In the genomic region with DNA sequence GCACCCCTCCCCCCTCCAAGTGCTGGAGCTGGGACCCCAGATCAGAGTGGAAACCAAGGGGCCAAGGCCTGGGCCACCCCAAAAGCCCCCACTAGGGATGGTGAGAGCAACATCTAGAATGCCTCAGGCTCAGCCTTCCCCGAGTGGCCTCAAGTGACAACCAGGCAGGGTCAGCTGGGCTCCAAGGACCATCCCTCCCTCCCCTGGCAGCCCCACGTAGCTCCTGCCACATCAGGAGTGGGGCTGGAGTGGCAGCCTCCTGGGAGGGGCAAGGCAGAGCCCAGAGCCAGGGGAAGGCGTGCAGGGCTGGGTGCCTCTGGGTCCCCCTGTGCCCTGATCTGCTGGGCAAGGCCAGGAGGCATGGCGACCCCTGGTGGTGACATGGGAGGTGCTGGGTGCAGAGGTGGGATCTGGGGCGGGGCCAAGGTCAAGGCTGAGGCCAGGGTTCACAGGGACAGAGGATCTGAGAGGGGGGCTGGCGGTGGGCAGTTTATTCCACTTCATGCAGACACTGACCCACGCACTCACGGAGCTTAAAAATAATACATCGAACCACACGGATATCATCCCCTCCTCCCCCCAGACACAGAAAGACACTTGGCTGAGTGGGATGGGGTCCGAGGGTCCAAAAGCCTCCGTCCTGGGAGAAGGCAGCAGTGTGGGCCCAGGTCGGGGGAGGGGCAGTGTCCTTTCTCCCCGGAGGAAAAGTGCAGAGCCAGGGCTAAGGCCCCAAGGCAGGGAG, we compare ENCODE assay signal across 8 cellular contexts. TPM values are rescaled to one million over a fixed set of nuclear protein-coding genes. Genes with fewer than 3 reads are reported as not detected.
DNase-seq lines count a peak whose midpoint lies in the region; ATAC-seq, FAIRE-seq and TF ChIP-seq lines count a peak whose summit lies in the region.

No MANE protein-coding gene starts in this region.

- POLR2A ChIA-PET in activated CD8-positive, alpha-beta T cell treated with anti-CD3 and anti-CD28 coated beads, Interleukin-2, amount 10 ng/mL, durations not matched to agents 7 days and 5 days (lab: Charles Lee) = interaction anchor here (0.8 to 4.4 kb wide), 3 partner anchors 31 to 46 kb away, joined by 3 to 27 read pairs (median 3); no protein-coding TSS in a partner anchor
- POLR2A ChIA-PET in H1 (lab: Charles Lee; ENCODE audit: partially characterized antibody) = interaction anchor here (1.3 to 24.6 kb wide), 5 partner anchors 13 to 116 kb away, joined by 3 to 408 read pairs (median 5); a partner anchor contains a TSS

- no peak overlapping the region for H4K5ac ChIP-seq in H1 (ENCODE audit: insufficient read length, low read depth, low read length)

- ATAC-seq in HG02763 (IDR thresholded peaks at IDR 0.05; ENCODE audit: unreplicated experiment) (peak; percentile 50), HG02938 (IDR thresholded peaks at IDR 0.05; ENCODE audit: unreplicated experiment) (no peak)
- peak; percentile 98 for ATAC-seq in activated CD8-positive, alpha-beta T cell treated with anti-CD3 and anti-CD28 coated beads, Interleukin-2, amount 10 ng/mL, durations not matched to agents 7 days and 5 days

- peaks cover 6% of the 10 kb centered on the region for H3K36me3 Mint-ChIP-seq in activated CD8-positive, alpha-beta T cell treated with anti-CD3 and anti-CD28 coated beads, Interleukin-2, amount 10 ng/mL, durations not matched to agents 7 days and 5 days (ENCODE audit: low read depth)

- no peak overlapping the region for H3K14ac ChIP-seq in H1 (ENCODE audit: insufficient read length)

- peaks cover 6% of the 10 kb centered on the region for H3K4me1 Mint-ChIP-seq in activated CD8-positive, alpha-beta T cell treated with anti-CD3 and anti-CD28 coated beads, Interleukin-2, amount 10 ng/mL, durations not matched to agents 7 days and 5 days (ENCODE audit: low read depth)

- FAIRE-seq in H1 (lab: Jason Lieb, UNC) = peak; percentile 28

- H3K9me3 ChIP-seq in H1 (ENCODE audit: insufficient read depth in 2 of 2, low read depth in 1 of 2, low read length in 1 of 2) (no peaks in the 10 kb centered on the region), muscle layer of duodenum (ENCODE audit: control insufficient read depth in 1 of 2, low read length in 2 of 2) (no peaks in the 10 kb centered on the region)

- no peak overlapping the region for H3K23ac ChIP-seq in H1 (ENCODE audit: insufficient read length)

- no peaks in the 10 kb centered on the region for H3K79me1 ChIP-seq in H1 (ENCODE audit: low read depth, low read length)

- TF ChIP-seq RAD21 in H1 (IDR thresholded peaks at IDR 0.05 in 1 of 2, conservative IDR thresholded peaks at IDR 0.05 in 1 of 2; ENCODE audit: low read depth in 2 of 2, low read length in 2 of 2) = peak; percentile 71 to 81

- H4K8ac ChIP-seq in H1 (ENCODE audit: extremely low read depth, insufficient read depth, low read length) = no peak overlapping the region

- no peak overlapping the region for H4K91ac ChIP-seq in H1 (replicated peaks; ENCODE audit: insufficient read length, low read length)

- H3K23me2 ChIP-seq in H1 (ENCODE audit: low read depth, low read length) = no peaks in the 10 kb centered on the region

- no peak overlapping the region; a peak in 1 of 7 replicates for H3K9ac ChIP-seq in H1 (replicated peaks in 1 of 4; ENCODE audit: extremely low read depth in 1 of 4, low read depth in 3 of 4, low read length in 3 of 4)

- no peak overlapping the region for H2BK120ac ChIP-seq in H1 (replicated peaks; ENCODE audit: low read depth, low read length)

- TF ChIP-seq EP300 in H1 (IDR thresholded peaks at IDR 0.05; ENCODE audit: borderline replicate concordance in 1 of 2, low read depth in 2 of 2, low read length in 2 of 2) = no peak

- CTCF ChIA-PET in activated CD8-positive, alpha-beta T cell treated with anti-CD3 and anti-CD28 coated beads, Interleukin-2, amount 10 ng/mL, durations not matched to agents 7 days and 5 days (lab: Charles Lee) = interaction anchor here (0.6 to 15.3 kb wide), 10 partner anchors 9 to 96 kb away, joined by 3 to 491 read pairs (median 4); a partner anchor contains a TSS
- CTCF ChIA-PET in H1 (lab: Charles Lee; ENCODE audit: partially characterized antibody) = interaction anchor here (0.8 to 32.2 kb wide), 23 partner anchors 8 to 299 kb away, joined by 3 to 1058 read pairs (median 4); a partner anchor contains a TSS

- H3K18ac ChIP-seq in H1 (ENCODE audit: extremely low read depth, low read length) = no peak overlapping the region

- H3K27ac ChIP-seq in H1 (ENCODE audit: low read depth, low read length) (no peak overlapping the region), muscle layer of duodenum (ENCODE audit: low read length) (peak overlapping the region; percentile 69)

- no peak overlapping the region for H3K4ac ChIP-seq in H1 (replicated peaks; ENCODE audit: insufficient read length, low read depth, low read length)

- no peak overlapping the region; the same call in 1 of the 2 replicates for H2BK12ac ChIP-seq in H1 (ENCODE audit: low read depth, low read length)

- no peak overlapping the region for H3K4me2 ChIP-seq in H1 (ENCODE audit: insufficient read depth in 1 of 2, low read depth in 2 of 2, low read length in 2 of 2)

- H2BK20ac ChIP-seq in H1 (ENCODE audit: low read length) = no peak overlapping the region

- H4K20me1 ChIP-seq in H1 (replicated peaks in 1 of 2; ENCODE audit: control insufficient read depth in 1 of 2, insufficient read depth in 2 of 2, low read length in 2 of 2) = peaks cover 0 to 2% of the 10 kb centered on the region in 2 experiments

- H3K27ac Mint-ChIP-seq in activated CD8-positive, alpha-beta T cell treated with anti-CD3 and anti-CD28 coated beads, Interleukin-2, amount 10 ng/mL, durations not matched to agents 7 days and 5 days = no peak overlapping the region

- H3K4me3 Mint-ChIP-seq in activated CD8-positive, alpha-beta T cell treated with anti-CD3 and anti-CD28 coated beads, Interleukin-2, amount 10 ng/mL, durations not matched to agents 7 days and 5 days = no peak overlapping the region

- H3K36me3 ChIP-seq in H1 (ENCODE audit: control insufficient read depth in 2 of 4, insufficient read depth in 4 of 4, low read length in 3 of 4) (peaks cover 0 to 11% (median 1%) of the 10 kb centered on the region in 4 experiments; a peak in 3 of 8 replicates), muscle layer of duodenum (ENCODE audit: control insufficient read depth in 1 of 2, insufficient read depth in 2 of 2, low read length in 2 of 2) (peaks cover 5 to 47% of the 10 kb centered on the region in 2 donors)

- H3K4me1 ChIP-seq in H1 (replicated peaks in 1 of 4; ENCODE audit: control insufficient read depth in 3 of 4, insufficient read depth in 4 of 4, low read length in 3 of 4) = peaks cover 0 to 3% (median under 1%) of the 10 kb centered on the region in 4 experiments; a peak in 2 of 7 replicates
- no peaks in the 10 kb centered on the region for H3K4me1 ChIP-seq in muscle layer of duodenum (ENCODE audit: control insufficient read depth in 1 of 2, insufficient read depth in 2 of 2, low read length in 2 of 2)

- no peak overlapping the region for H3K56ac ChIP-seq in H1 (replicated peaks; ENCODE audit: insufficient read length, low read depth, low read length)

- no peak overlapping the region for H2AK5ac ChIP-seq in H1 (ENCODE audit: low read depth, low read length)

- no peaks in the 10 kb centered on the region for H3K27me3 ChIP-seq in H1 (replicated peaks in 1 of 4; ENCODE audit: control insufficient read depth in 3 of 4, extremely low read depth in 1 of 4, insufficient read depth in 3 of 4, low read length in 3 of 4)
- no peaks in the 10 kb centered on the region for H3K27me3 ChIP-seq in muscle layer of duodenum (ENCODE audit: low read depth, low read length)

- TF ChIP-seq CTCF in H1 (IDR thresholded peaks at IDR 0.05; ENCODE audit: control extremely low read depth in 1 of 3, insufficient read depth in 1 of 3, low read depth in 1 of 3, low read length in 3 of 3) = peak in 2 of 3 experiments; percentile 95 to 96; a peak in 3 of 4 replicates

- no peaks in the 10 kb centered on the region for H3K79me2 ChIP-seq in H1 (ENCODE audit: control insufficient read depth in 1 of 2, insufficient read depth in 2 of 2, low read length in 2 of 2)

- H3K4me3 ChIP-seq in H1 (ENCODE audit: extremely low read depth in 1 of 4, insufficient read depth in 2 of 4, low read depth in 3 of 4, low read length in 4 of 4) (no peak overlapping the region), muscle layer of duodenum (ENCODE audit: low read depth in 1 of 2, low read length in 2 of 2) (no peak overlapping the region)

- TF ChIP-seq POLR2A in H1 (IDR thresholded peaks at IDR 0.05; ENCODE audit: control extremely low read depth in 1 of 2, low read depth in 2 of 2, low read length in 2 of 2) = no peak

- no peaks in the 10 kb centered on the region for H3K27me3 Mint-ChIP-seq in activated CD8-positive, alpha-beta T cell treated with anti-CD3 and anti-CD28 coated beads, Interleukin-2, amount 10 ng/mL, durations not matched to agents 7 days and 5 days (ENCODE audit: low read depth)

- no peak overlapping the region for H2AFZ ChIP-seq in H1 (ENCODE audit: low read length)

- WGBS in H1 (ENCODE audit: extremely low coverage in 1 of 2, insufficient coverage in 1 of 2, insufficient read length in 1 of 2, insufficient replicate concordance in 2 of 2, low coverage in 1 of 2, low lambda C conversion rate in 2 of 2, missing lambda C conversion rate in 1 of 2), 2 experiments = 30% methylated on average over 8 of the region's 14 CpGs; no CpG with 5 or more reads in 1 of the 2 experiments

- DNase-seq in GM03348 (ENCODE audit: low spot score) = peak; percentile 86
- peak; percentile 84 for DNase-seq in NCI-H82 (lab: John Stamatoyannopoulos, UW)
- peak; percentile 95 for DNase-seq in activated CD8-positive, alpha-beta T cell treated with anti-CD3 and anti-CD28 coated beads, Interleukin-2, amount 10 ng/mL, durations not matched to agents 7 days and 5 days
- DNase-seq in H1 (ENCODE audit: low read depth in 1 of 2, low spot score in 2 of 2) = peak; percentile 50 to 98
- peak; percentile 94 for DNase-seq in stimulated activated CD8-positive, alpha-beta memory T cell treated with anti-CD3 and anti-CD28 coated beads, Interleukin-7, amount 100 ng/mL, for 24 hours (ENCODE audit: low read depth)

- no peaks in the 10 kb centered on the region for H3K9me3 Mint-ChIP-seq in activated CD8-positive, alpha-beta T cell treated with anti-CD3 and anti-CD28 coated beads, Interleukin-2, amount 10 ng/mL, durations not matched to agents 7 days and 5 days (ENCODE audit: insufficient read depth)

- no peak overlapping the region for H2BK15ac ChIP-seq in H1 (ENCODE audit: low read length)

- no peak overlapping the region for H2BK5ac ChIP-seq in H1 (ENCODE audit: low read depth, low read length)

RNA-seq across cellular contexts. Expression of a gene that starts 15.8 kb away (rescaled TPM):
- 100 to 1,000 TPM; 145 to 150 TPM for total RNA-seq in activated CD8-positive, alpha-beta T cell treated with anti-CD3 and anti-CD28 coated beads, Interleukin-2, amount 10 ng/mL, durations not matched to agents 7 days and 5 days
- total RNA-seq in H1 (2021; fragmentation: NEBNext Ultra II Directional; extraction: Animal tissue kit (Norgen Biotek cat#: 25700)) = 36.9 and 42.9 TPM in 2 replicates
- 31.5 and 54.0 TPM in 2 replicates for polyA plus RNA-seq in H1 (2011; rRNA removed)
- polyA plus RNA-seq in H1 (2011; cell fraction: cytosol; rRNA removed) = 33.1 TPM
- 38.0 TPM for polyA plus RNA-seq in H1 (2011; cell fraction: nucleus; rRNA removed)
- 22.9 to 33.8 TPM (median 30.9 TPM) in 4 replicates for polyA plus RNA-seq in H1 (2012, experiment 1 of 2)
- 28.9 TPM for polyA plus RNA-seq in H1 (2012, experiment 2 of 2)
- 19.7 TPM for polyA plus RNA-seq in H1 (2013, experiment 1 of 2)
- polyA plus RNA-seq in H1 (2013, experiment 2 of 2) = 17.7 TPM
- 24.7 and 48.1 TPM in 2 replicates for polyA minus RNA-seq in H1 (2011; rRNA and poly(A)+ RNA removed)
- 28.1 TPM for polyA minus RNA-seq in H1 (2011; cell fraction: cytosol; rRNA and poly(A)+ RNA removed)
- polyA minus RNA-seq in H1 (2011; cell fraction: nucleus; rRNA and poly(A)+ RNA removed) = 22.0 TPM

RNA-seq across cellular contexts. Expression of a gene that starts 22.8 kb away (rescaled TPM):
- 10 to 100 TPM; 20.6 to 23.1 TPM for total RNA-seq in activated CD8-positive, alpha-beta T cell treated with anti-CD3 and anti-CD28 coated beads, Interleukin-2, amount 10 ng/mL, durations not matched to agents 7 days and 5 days
- 20.9 and 22.1 TPM in 2 replicates for total RNA-seq in H1 (2021; fragmentation: NEBNext Ultra II Directional; extraction: Animal tissue kit (Norgen Biotek cat#: 25700))
- polyA plus RNA-seq in H1 (2011; rRNA removed) = 12.1 and 19.8 TPM in 2 replicates
- 7.3 TPM for polyA plus RNA-seq in H1 (2011; cell fraction: cytosol; rRNA removed)
- 29.8 TPM for polyA plus RNA-seq in H1 (2011; cell fraction: nucleus; rRNA removed)
- 13.2 to 19.6 TPM (median 18.1 TPM) in 4 replicates for polyA plus RNA-seq in H1 (2012, experiment 1 of 2)
- polyA plus RNA-seq in H1 (2012, experiment 2 of 2) = 14.9 TPM
- polyA plus RNA-seq in H1 (2013, experiment 1 of 2) = 7.1 TPM
- polyA plus RNA-seq in H1 (2013, experiment 2 of 2) = 7.1 TPM
- polyA minus RNA-seq in H1 (2011; rRNA and poly(A)+ RNA removed) = 8.1 and 8.8 TPM in 2 replicates
- polyA minus RNA-seq in H1 (2011; cell fraction: cytosol; rRNA and poly(A)+ RNA removed) = 18.1 TPM
- 24.5 TPM for polyA minus RNA-seq in H1 (2011; cell fraction: nucleus; rRNA and poly(A)+ RNA removed)

RNA-seq across cellular contexts. Expression of a gene that starts 30.2 kb away (rescaled TPM):
- total RNA-seq in activated CD8-positive, alpha-beta T cell treated with anti-CD3 and anti-CD28 coated beads, Interleukin-2, amount 10 ng/mL, durations not matched to agents 7 days and 5 days = 10 to 100 TPM; 13.7 to 14.0 TPM
- total RNA-seq in H1 (2021; fragmentation: NEBNext Ultra II Directional; extraction: Animal tissue kit (Norgen Biotek cat#: 25700)) = 5.1 and 5.8 TPM in 2 replicates
- polyA plus RNA-seq in H1 (2011; rRNA removed) = 4.9 and 6.3 TPM in 2 replicates
- 5.2 TPM for polyA plus RNA-seq in H1 (2011; cell fraction: cytosol; rRNA removed)
- 13.4 TPM for polyA plus RNA-seq in H1 (2011; cell fraction: nucleus; rRNA removed)
- polyA plus RNA-seq in H1 (2012, experiment 1 of 2) = 4.7 to 4.8 TPM (median 4.7 TPM) in 4 replicates
- polyA plus RNA-seq in H1 (2012, experiment 2 of 2) = 5.9 TPM
- 3.7 TPM for polyA plus RNA-seq in H1 (2013, experiment 1 of 2)
- 3.8 TPM for polyA plus RNA-seq in H1 (2013, experiment 2 of 2)
- 2.3 and 2.8 TPM in 2 replicates for polyA minus RNA-seq in H1 (2011; rRNA and poly(A)+ RNA removed)
- polyA minus RNA-seq in H1 (2011; cell fraction: cytosol; rRNA and poly(A)+ RNA removed) = 2.5 TPM
- polyA minus RNA-seq in H1 (2011; cell fraction: nucleus; rRNA and poly(A)+ RNA removed) = 4.9 TPM

RNA-seq across cellular contexts. Expression of a gene that starts 41.5 kb away (rescaled TPM):
- total RNA-seq in activated CD8-positive, alpha-beta T cell treated with anti-CD3 and anti-CD28 coated beads, Interleukin-2, amount 10 ng/mL, durations not matched to agents 7 days and 5 days = not detected
- total RNA-seq in H1 (2021; fragmentation: NEBNext Ultra II Directional; extraction: Animal tissue kit (Norgen Biotek cat#: 25700)) = 0.97 and 1.5 TPM in 2 replicates
- 4.4 and 5.4 TPM in 2 replicates for polyA plus RNA-seq in H1 (2011; rRNA removed)
- polyA plus RNA-seq in H1 (2011; cell fraction: cytosol; rRNA removed) = 3.3 TPM
- polyA plus RNA-seq in H1 (2011; cell fraction: nucleus; rRNA removed) = 2.4 TPM
- 1.0 to 2.8 TPM (median 1.6 TPM) in 4 replicates for polyA plus RNA-seq in H1 (2012, experiment 1 of 2)
- polyA plus RNA-seq in H1 (2012, experiment 2 of 2) = 3.1 TPM
- polyA plus RNA-seq in H1 (2013, experiment 1 of 2) = 2.5 TPM
- polyA plus RNA-seq in H1 (2013, experiment 2 of 2) = 2.7 TPM
- 1.4 TPM in 1 of 2 replicates, not detected in the other for polyA minus RNA-seq in H1 (2011; rRNA and poly(A)+ RNA removed)
- not detected for polyA minus RNA-seq in H1 (2011; cell fraction: cytosol; rRNA and poly(A)+ RNA removed)
- not detected for polyA minus RNA-seq in H1 (2011; cell fraction: nucleus; rRNA and poly(A)+ RNA removed)

RNA-seq across cellular contexts. Expression of a gene that starts 49.8 kb away (rescaled TPM):
- 1 to 10 TPM in 1 of 2 experiments, under 1 TPM in 1; 0.61 to 1.2 TPM for total RNA-seq in activated CD8-positive, alpha-beta T cell treated with anti-CD3 and anti-CD28 coated beads, Interleukin-2, amount 10 ng/mL, durations not matched to agents 7 days and 5 days
- total RNA-seq in H1 (2021; fragmentation: NEBNext Ultra II Directional; extraction: Animal tissue kit (Norgen Biotek cat#: 25700)) = 10.6 and 12.3 TPM in 2 replicates
- 3.7 and 6.7 TPM in 2 replicates for polyA plus RNA-seq in H1 (2011; rRNA removed)
- 5.9 TPM for polyA plus RNA-seq in H1 (2011; cell fraction: cytosol; rRNA removed)
- 27.1 TPM for polyA plus RNA-seq in H1 (2011; cell fraction: nucleus; rRNA removed)
- 6.2 to 12.1 TPM (median 10.3 TPM) in 4 replicates for polyA plus RNA-seq in H1 (2012, experiment 1 of 2)
- polyA plus RNA-seq in H1 (2012, experiment 2 of 2) = 4.7 TPM
- polyA plus RNA-seq in H1 (2013, experiment 1 of 2) = 4.8 TPM
- polyA plus RNA-seq in H1 (2013, experiment 2 of 2) = 3.8 TPM
- polyA minus RNA-seq in H1 (2011; rRNA and poly(A)+ RNA removed) = 4.5 and 4.9 TPM in 2 replicates
- 7.4 TPM for polyA minus RNA-seq in H1 (2011; cell fraction: cytosol; rRNA and poly(A)+ RNA removed)
- polyA minus RNA-seq in H1 (2011; cell fraction: nucleus; rRNA and poly(A)+ RNA removed) = 20.2 TPM
